ENCODE assay signal across 1 cellular context in the genomic region with DNA sequence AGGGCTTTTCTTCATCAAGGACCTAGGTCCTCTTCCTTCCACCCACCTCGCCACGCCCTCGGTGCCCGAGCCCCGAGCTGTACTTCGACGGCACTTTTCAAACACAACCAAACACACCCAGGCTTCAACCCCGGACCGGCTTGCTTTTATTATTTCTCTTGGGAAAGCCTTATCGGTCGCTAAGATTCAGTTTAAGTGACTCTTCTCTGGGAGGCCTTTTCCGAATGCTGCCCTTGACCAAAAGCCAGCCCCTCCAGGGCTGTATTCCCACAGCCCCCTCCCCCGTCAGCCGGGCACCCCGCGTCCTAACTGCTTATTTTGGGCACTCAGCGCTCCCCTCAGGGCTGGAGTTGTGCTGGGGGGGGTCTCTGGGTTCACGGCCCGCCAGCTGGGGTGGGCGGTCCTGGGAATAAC.
TF ChIP-seq lines count a peak whose summit lies in the region.

No MANE protein-coding gene starts in this region.

TF ChIP-seq in K562, 482 proteins besides CTCF, POLR2A, EP300 and RAD21:
- 0 out of 2 replicates have a peak, but pooled peaks have one; percentile 13 for TF ChIP-seq MGA (IDR thresholded peaks at IDR 0.05)
- TF ChIP-seq L3MBTL2 (IDR thresholded peaks at IDR 0.05) = peak; percentile 33; the same call in 1 of the 2 replicates
- TF ChIP-seq ETS1 (conservative IDR thresholded peaks at IDR 0.05; ENCODE audit: control insufficient read depth, low read depth, low read length) = no peak
- TF ChIP-seq RBFOX2 (IDR thresholded peaks at IDR 0.05; ENCODE audit: low read depth, low read length) = peak; percentile 45; the same call in 1 of the 2 replicates
- TF ChIP-seq POLR2G (IDR thresholded peaks at IDR 0.05; ENCODE audit: low read depth, low read length) = 0 out of 2 replicates have a peak, but pooled peaks have one; percentile 45
- peak; percentile 23; the same call in 1 of the 2 replicates for TF ChIP-seq PHF8 (IDR thresholded peaks at IDR 0.05; ENCODE audit: borderline replicate concordance, low read length)
- no peak for TF ChIP-seq MTA2 (IDR thresholded peaks at IDR 0.05; ENCODE audit: low read depth)
- peak; percentile 47; the same call in 1 of the 2 replicates for TF ChIP-seq NCOA6 (IDR thresholded peaks at IDR 0.05)
